Comparison of ENCODE assay signal across 8 cellular contexts in the genomic region with DNA sequence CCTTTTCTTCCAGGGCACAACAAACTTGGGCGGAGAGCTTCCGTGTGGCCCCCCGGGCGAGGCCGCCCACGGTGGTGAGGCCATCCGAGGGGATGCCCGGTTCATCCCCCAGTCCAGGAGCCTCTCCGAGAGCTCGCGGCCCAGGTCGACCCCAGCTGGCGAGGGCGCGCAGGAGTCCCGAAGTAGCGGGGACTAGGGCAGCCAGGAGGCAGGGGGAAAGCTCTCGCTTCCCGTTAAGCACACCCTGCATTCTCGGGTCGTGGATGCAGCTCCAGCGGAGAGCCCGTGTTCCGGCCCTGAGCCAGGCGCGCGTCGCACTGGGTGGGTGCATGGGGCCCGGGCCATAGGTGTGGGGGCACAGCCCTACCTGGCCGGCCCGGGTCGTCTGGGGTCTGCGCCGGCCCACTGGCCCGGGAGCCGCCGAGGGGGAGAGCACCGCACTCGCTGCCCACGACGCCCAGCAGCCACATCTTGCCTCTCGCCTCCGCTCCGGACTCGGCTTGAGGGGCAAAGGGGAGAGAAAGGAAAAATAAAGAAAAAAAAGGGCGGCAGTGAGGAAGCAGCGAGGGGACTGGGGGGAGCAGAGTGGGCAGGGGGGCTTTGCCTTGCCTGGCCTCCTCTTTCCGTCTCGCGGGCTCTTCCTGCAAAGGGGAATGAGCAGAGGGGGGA. TPM values are rescaled to one million over a fixed set of nuclear protein-coding genes. Genes with fewer than 3 reads are reported as not detected.
DNase-seq lines count a peak whose midpoint lies in the region; ATAC-seq and TF ChIP-seq lines count a peak whose summit lies in the region.

No MANE protein-coding gene starts in this region.

- H3K27ac Mint-ChIP-seq in activated naive CD8-positive, alpha-beta T cell treated with anti-CD3 and anti-CD28 coated beads for 36 hours, result no peak overlapping the region

- no peak for TF ChIP-seq POLR2A in suprapubic skin (IDR thresholded peaks at IDR 0.05)

- H3K4me1 Mint-ChIP-seq in activated naive CD8-positive, alpha-beta T cell treated with anti-CD3 and anti-CD28 coated beads for 36 hours, result peaks cover 32% of the 10 kb centered on the region

- WGBS in suprapubic skin, result 3% methylated on average over 30 of the region's 50 CpGs

- peak overlapping the region; percentile 50 for H3K4me3 ChIP-seq in suprapubic skin

- no peaks in the 10 kb centered on the region for H3K9me3 Mint-ChIP-seq in activated naive CD8-positive, alpha-beta T cell treated with anti-CD3 and anti-CD28 coated beads for 36 hours

- H3K27me3 ChIP-seq in suprapubic skin, result peaks cover 98% of the 10 kb centered on the region

- no peaks in the 10 kb centered on the region for H3K36me3 ChIP-seq in suprapubic skin

- H3K9me3 ChIP-seq in suprapubic skin, result no peaks in the 10 kb centered on the region

- no peak overlapping the region for H3K27ac ChIP-seq in suprapubic skin

- H3K4me1 ChIP-seq in suprapubic skin, result peaks cover 50% of the 10 kb centered on the region

- DNase-seq in NCI-H146 (lab: John Stamatoyannopoulos, UW) (peak; percentile 26), NCI-H146 treated with DMSO at 0.1 percent for 48 hours (lab: John Stamatoyannopoulos, UW; ENCODE audit: unreplicated experiment) (no peak), left lobe of liver (ENCODE audit: low spot score) (no peak), suprapubic skin (ENCODE audit: low spot score in 2 of 2) (peak in 1 of 2 donors; percentile 72), NCI-H1092 treated with DMSO at 0.1 percent for 48 hours (lab: John Stamatoyannopoulos, UW) (no peak), Ammon's horn (ENCODE audit: low spot score) (no peak), NCI-H2196 (lab: John Stamatoyannopoulos, UW; ENCODE audit: unreplicated experiment) (no peak)
- DNase-seq in activated naive CD8-positive, alpha-beta T cell treated with anti-CD3 and anti-CD28 coated beads for 36 hours, result peak; percentile 18

- TF ChIP-seq EP300 in suprapubic skin (IDR thresholded peaks at IDR 0.05), result no peak

- peak; percentile 5 for ATAC-seq in left lobe of liver

- H3K27me3 Mint-ChIP-seq in activated naive CD8-positive, alpha-beta T cell treated with anti-CD3 and anti-CD28 coated beads for 36 hours, result peaks cover 51% of the 10 kb centered on the region

- peak overlapping the region; percentile 37 for H3K4me3 Mint-ChIP-seq in activated naive CD8-positive, alpha-beta T cell treated with anti-CD3 and anti-CD28 coated beads for 36 hours

- no peaks in the 10 kb centered on the region for H3K36me3 Mint-ChIP-seq in activated naive CD8-positive, alpha-beta T cell treated with anti-CD3 and anti-CD28 coated beads for 36 hours

- TF ChIP-seq CTCF in suprapubic skin (IDR thresholded peaks at IDR 0.05), result no peak

RNA-seq across cellular contexts. Expression of gene RNF220, which starts 1.8 kb away (rescaled TPM):
- 100 to 1,000 TPM in 1 of 2 experiments, 10 to 100 TPM in 1; 99.0 to 108 TPM for total RNA-seq in activated naive CD8-positive, alpha-beta T cell treated with anti-CD3 and anti-CD28 coated beads for 36 hours
- total RNA-seq in left lobe of liver (21.5 TPM), suprapubic skin (100 to 1,000 TPM in 2 of 4 donors, 10 to 100 TPM in 2; 79.4 to 124 (median 99.5) TPM)

RNA-seq across cellular contexts. Expression of gene ERI3, which starts 51.8 kb away (rescaled TPM):
- total RNA-seq in activated naive CD8-positive, alpha-beta T cell treated with anti-CD3 and anti-CD28 coated beads for 36 hours, result 10 to 100 TPM; 47.3 to 48.2 TPM
- total RNA-seq in left lobe of liver (22.4 TPM), suprapubic skin (10 to 100 TPM; 23.3 to 33.4 (median 31.0) TPM)

Comparison
In these comparisons a context has a peak if more than half of its experiments do, and no peak if none do; other contexts are left out.
1. DNase-seq: peak in NCI-H146 (single experiment) and activated naive CD8-positive, alpha-beta T cell treated with anti-CD3 and anti-CD28 coated beads for 36 hours (single experiment); none in NCI-H146 treated with DMSO at 0.1 percent for 48 hours (single experiment), left lobe of liver (single experiment), NCI-H1092 treated with DMSO at 0.1 percent for 48 hours (single experiment), Ammon's horn (single experiment) and NCI-H2196 (single experiment).